Comparison of ENCODE assay signal across 10 cellular contexts in genomic region chr9:91151741-91152095, GRCh38.
DNase-seq lines count a peak whose midpoint lies in the region; ATAC-seq and TF ChIP-seq lines count a peak whose summit lies in the region.
"Had no signal": no experiment of that assay in that cellular context is flagged by ENCODE, and none has a peak within 500 bp of the region (broad histone marks: within the 10 kb centered on the region; RNA-seq: fewer than 3 reads in every experiment).

No MANE protein-coding gene starts in this region.

- peak overlapping the region; percentile 96 for H3K27ac Mint-ChIP-seq in activated T-helper 2 cell treated with anti-CD3 and anti-CD28 coated beads, Interferon-gamma antibody, Interleukin-2, Interleukin-4, amounts not matched to agents 10 μg/mL and 5 μg/mL and 100 μg/mL, durations not matched to agents 14 hours and 24 hours and 36 hours
- H3K27ac Mint-ChIP-seq in osteocyte (ENCODE audit: unreplicated experiment): peak overlapping the region; percentile 67

- no peaks in the 10 kb centered on the region for H3K27me3 Mint-ChIP-seq in activated T-helper 2 cell treated with anti-CD3 and anti-CD28 coated beads, Interferon-gamma antibody, Interleukin-2, Interleukin-4, amounts not matched to agents 10 μg/mL and 5 μg/mL and 100 μg/mL, durations not matched to agents 14 hours and 24 hours and 36 hours (ENCODE audit: low read depth)
- H3K27me3 Mint-ChIP-seq in osteocyte (ENCODE audit: unreplicated experiment): no peaks in the 10 kb centered on the region

- peak overlapping the region; percentile 82 to 94 (median 90) for H3K4me2 ChIP-seq in BLaER1 treated with 17β-estradiol and CSF1 and Interleukin-3, amounts not matched to agents 10 nM and 100 nM

- H3K9me3 ChIP-seq in BLaER1 treated with 17β-estradiol and CSF1 and Interleukin-3, amounts not matched to agents 10 nM and 100 nM (replicated peaks in 1 of 11): peaks cover 33 to 57% (median 48%) of the 10 kb centered on the region in 11 experiments

- H3K9me3 Mint-ChIP-seq in activated T-helper 2 cell treated with anti-CD3 and anti-CD28 coated beads, Interferon-gamma antibody, Interleukin-2, Interleukin-4, amounts not matched to agents 10 μg/mL and 5 μg/mL and 100 μg/mL, durations not matched to agents 14 hours and 24 hours and 36 hours: peaks cover 20% of the 10 kb centered on the region
- peaks cover 9% of the 10 kb centered on the region for H3K9me3 Mint-ChIP-seq in osteocyte (ENCODE audit: unreplicated experiment)

- peaks cover 90% of the 10 kb centered on the region for H3K4me1 Mint-ChIP-seq in activated T-helper 2 cell treated with anti-CD3 and anti-CD28 coated beads, Interferon-gamma antibody, Interleukin-2, Interleukin-4, amounts not matched to agents 10 μg/mL and 5 μg/mL and 100 μg/mL, durations not matched to agents 14 hours and 24 hours and 36 hours (ENCODE audit: low read depth)
- peaks cover 27% of the 10 kb centered on the region for H3K4me1 Mint-ChIP-seq in osteocyte (ENCODE audit: unreplicated experiment)

- H3K27ac ChIP-seq in BLaER1 treated with 17β-estradiol and CSF1 and Interleukin-3, amounts not matched to agents 10 nM and 100 nM: peak overlapping the region; percentile 79 to 96 (median 94)
- H3K27ac ChIP-seq in HL-60 (replicated peaks): peak overlapping the region; percentile 65

- peaks cover 58 to 93% (median 85%) of the 10 kb centered on the region in 10 experiments for H3K4me1 ChIP-seq in BLaER1 treated with 17β-estradiol and CSF1 and Interleukin-3, amounts not matched to agents 10 nM and 100 nM

- peak overlapping the region in 8 of 10 experiments; percentile 1 to 33 (median 8); a peak in 7 of 20 replicates for H3K4me3 ChIP-seq in BLaER1 treated with 17β-estradiol and CSF1 and Interleukin-3, amounts not matched to agents 10 nM and 100 nM
- no peak overlapping the region for H3K4me3 ChIP-seq in HL-60 (replicated peaks; ENCODE audit: insufficient read depth, low read length)

- intact Hi-C loops in activated T-helper 2 cell treated with anti-CD3 and anti-CD28 coated beads, Interferon-gamma antibody, Interleukin-2, Interleukin-4, amounts not matched to agents 10 μg/mL and 5 μg/mL and 100 μg/mL, durations not matched to agents 14 hours and 24 hours and 36 hours (cut with micrococcal nuclease): loop anchor here (1.0 to 10.0 kb wide), 8 partner anchors 13 to 268 kb away; no protein-coding TSS in a partner anchor

- H3K9ac ChIP-seq in BLaER1 treated with 17β-estradiol and CSF1 and Interleukin-3, amounts not matched to agents 10 nM and 100 nM: peak overlapping the region; percentile 69 to 81 (median 76); a peak in 21 of 22 replicates

- no peaks in the 10 kb centered on the region for H4K20me1 ChIP-seq in BLaER1 treated with 17β-estradiol and CSF1 and Interleukin-3, amounts not matched to agents 10 nM and 100 nM

- H3K36me3 Mint-ChIP-seq in activated T-helper 2 cell treated with anti-CD3 and anti-CD28 coated beads, Interferon-gamma antibody, Interleukin-2, Interleukin-4, amounts not matched to agents 10 μg/mL and 5 μg/mL and 100 μg/mL, durations not matched to agents 14 hours and 24 hours and 36 hours (ENCODE audit: low read depth): peaks cover 92% of the 10 kb centered on the region
- peaks cover 2% of the 10 kb centered on the region for H3K36me3 Mint-ChIP-seq in osteocyte (ENCODE audit: unreplicated experiment)

- no peak for ATAC-seq in HG02981 (IDR thresholded peaks at IDR 0.05; ENCODE audit: unreplicated experiment)

- DNase-seq in HL-60 (ENCODE audit: low read depth in 1 of 2, low spot score in 1 of 2) (no peak), osteocyte (ENCODE audit: extremely low spot score, unreplicated experiment) (no peak), COLO668 (lab: John Stamatoyannopoulos, UW; ENCODE audit: unreplicated experiment) (no peak), NCI-H2227 (lab: John Stamatoyannopoulos, UW; ENCODE audit: unreplicated experiment) (no peak), mesenteric fat pad (ENCODE audit: low spot score) (no peak)
- DNase-seq in activated T-helper 2 cell treated with anti-CD3 and anti-CD28 coated beads, Interferon-gamma antibody, Interleukin-2, Interleukin-4, amounts not matched to agents 10 μg/mL and 5 μg/mL and 100 μg/mL, durations not matched to agents 14 hours and 24 hours and 36 hours (ENCODE audit: low spot score): peak; percentile 22
- DNase-seq: C1 segment of cervical spinal cord, glutamatergic neuron had no signal

- H3K36me3 ChIP-seq in BLaER1 treated with 17β-estradiol and CSF1 and Interleukin-3, amounts not matched to agents 10 nM and 100 nM: peaks cover 0 to 30% (median 0%) of the 10 kb centered on the region in 11 experiments; a peak in 7 of 22 replicates

- H3K27me3 ChIP-seq in BLaER1 treated with 17β-estradiol and CSF1 and Interleukin-3, amounts not matched to agents 10 nM and 100 nM: no peaks in the 10 kb centered on the region
- no peaks in the 10 kb centered on the region for H3K27me3 ChIP-seq in HL-60 (ENCODE audit: insufficient read depth, poor library complexity, severe bottlenecking)

- peak overlapping the region; percentile 52 for H3K4me3 Mint-ChIP-seq in activated T-helper 2 cell treated with anti-CD3 and anti-CD28 coated beads, Interferon-gamma antibody, Interleukin-2, Interleukin-4, amounts not matched to agents 10 μg/mL and 5 μg/mL and 100 μg/mL, durations not matched to agents 14 hours and 24 hours and 36 hours (ENCODE audit: low read depth)
- no peak overlapping the region for H3K4me3 Mint-ChIP-seq in osteocyte (ENCODE audit: unreplicated experiment)

- no peak for TF ChIP-seq CTCF in HL-60 (IDR thresholded peaks at IDR 0.05; ENCODE audit: insufficient read depth, low read length)
- no peak for TF ChIP-seq CTCF in osteocyte (IDR thresholded peaks at IDR 0.05)
